Comparison of ENCODE assay signal across 8 cellular contexts in genomic region chr4:106238819-106239420, GRCh38.
DNase-seq lines count a peak whose midpoint lies in the region; ATAC-seq and TF ChIP-seq lines count a peak whose summit lies in the region.

No MANE protein-coding gene starts in this region.

- H3K27ac ChIP-seq in PC-9 (no peak overlapping the region), psoas muscle (no peak overlapping the region)

- intact Hi-C loops in PC-9 (cut with micrococcal nuclease; ENCODE audit: unreplicated experiment) = no loop called here
- intact Hi-C loops in psoas muscle (cut with DNase I) = no loop called here

- no peaks in the 10 kb centered on the region for H3K9me3 ChIP-seq in PC-9 (ENCODE audit: insufficient read depth, low read depth)
- H3K9me3 ChIP-seq in psoas muscle = no peaks in the 10 kb centered on the region

- H4K20me1 ChIP-seq in PC-9 (ENCODE audit: insufficient read depth) = no peaks in the 10 kb centered on the region

- H3K79me2 ChIP-seq in PC-9 (ENCODE audit: low read depth) = no peaks in the 10 kb centered on the region

- ATAC-seq in HG03108 (IDR thresholded peaks at IDR 0.05; ENCODE audit: unreplicated experiment) = peak; percentile 63
- peak in 2 of 4 donors; percentile 54 to 56 for ATAC-seq in psoas muscle

- H3K4me2 ChIP-seq in PC-9 = no peak overlapping the region

- no peak for TF ChIP-seq POLR2A in erythroblast (IDR thresholded peaks at IDR 0.05; ENCODE audit: low read length)

- H3K4me1 ChIP-seq in PC-9 (replicated peaks; ENCODE audit: insufficient read depth) (no peaks in the 10 kb centered on the region), psoas muscle (peaks cover 12% of the 10 kb centered on the region)

- BruUV-seq in PC-9 (replicated peaks; lab: Mats Ljungman, UMichigan) = no TSS peak

- H3K27me3 ChIP-seq in PC-9 (ENCODE audit: insufficient read depth, low read depth) (no peaks in the 10 kb centered on the region), psoas muscle (ENCODE audit: insufficient read depth in 3 of 3, low read length in 2 of 3) (no peaks in the 10 kb centered on the region)

- 73 to 81% (median 76%) methylated on average over 2 of the region's 2 CpGs for WGBS in psoas muscle, 3 donors

- H2AFZ ChIP-seq in PC-9 = no peak overlapping the region

- POLR2A ChIA-PET in PC-9 (lab: Charles Lee; ENCODE audit: unreplicated experiment) = no interaction called here

- H3K36me3 ChIP-seq in PC-9 (ENCODE audit: low read depth) (no peaks in the 10 kb centered on the region), psoas muscle (ENCODE audit: insufficient read depth in 1 of 2, low read depth in 1 of 2) (peaks cover 0 to 31% of the 10 kb centered on the region in 2 donors)

- CTCF ChIA-PET in PC-9 (lab: Charles Lee) = no interaction called here

- H3K4me3 ChIP-seq in PC-9 (no peak overlapping the region), psoas muscle (no peak overlapping the region)

- DNase-seq in DMS153 (lab: John Stamatoyannopoulos, UW) (peak; percentile 2), DMS153 treated with DMSO at 0.1 percent for 48 hours (lab: John Stamatoyannopoulos, UW; ENCODE audit: unreplicated experiment) (no peak), GM19240 (ENCODE audit: insufficient read length, low spot score) (peak; percentile 0), PC-9 (peak in 1 of 2 experiments; percentile 1), erythroblast (lab: John Stamatoyannopoulos, UW) (peak; percentile 45 to 56), psoas muscle (no peak), T-helper 9 cell (no peak)

- no peaks in the 10 kb centered on the region for H3F3A ChIP-seq in PC-9 (ENCODE audit: insufficient read depth, low read depth)

- no peaks in the 10 kb centered on the region for H3K9me2 ChIP-seq in PC-9 (ENCODE audit: insufficient read depth)

- TF ChIP-seq CTCF in PC-9 (conservative IDR thresholded peaks at IDR 0.05) (peak; percentile 67), psoas muscle (IDR thresholded peaks at IDR 0.05) (peak; percentile 37)

Comparison
In these comparisons a context has a peak if more than half of its experiments do, and no peak if none do; other contexts are left out.
1. DNase-seq: peak in DMS153 (single experiment), GM19240 (single experiment) and erythroblast (2 of 2); none in DMS153 treated with DMSO at 0.1 percent for 48 hours (single experiment), psoas muscle (0 of 2) and T-helper 9 cell (single experiment).